ENCODE assay signal across 15 cellular contexts in genomic region chr4:821181-821591, GRCh38. TPM values are rescaled to one million over a fixed set of nuclear protein-coding genes. Genes with fewer than 3 reads are reported as not detected.
DNase-seq lines count a peak whose midpoint lies in the region; ATAC-seq and TF ChIP-seq lines count a peak whose summit lies in the region.
"Had no signal": no experiment of that assay in that cellular context is flagged by ENCODE, and none has a peak within 500 bp of the region (broad histone marks: within the 10 kb centered on the region; RNA-seq: fewer than 3 reads in every experiment).

No MANE protein-coding gene starts in this region.

- no peaks in the 10 kb centered on the region for H3K36me3 ChIP-seq in osteoblast (ENCODE audit: insufficient read depth, low read length)
- H3K36me3 ChIP-seq: HAP-1 had no signal

- no peak overlapping the region for H2AFZ ChIP-seq in osteoblast (ENCODE audit: low read length)

- H3K27me3 ChIP-seq in osteoblast (ENCODE audit: insufficient read depth, low read length) = peaks cover 49% of the 10 kb centered on the region

- intact Hi-C loops in natural killer cell (cut with micrococcal nuclease) = no loop called here

- no peaks in the 10 kb centered on the region for H4K20me1 ChIP-seq in osteoblast (ENCODE audit: insufficient read depth, low read length)

- ATAC-seq in natural killer cell treated with Interleukin-12 subunit alpha and Interleukin-12 subunit beta and Interleukin-15 and Interleukin-18, amount 100 ng/mL, for 72 hours = no peak
- ATAC-seq in natural killer cell (no peak), HG02852 (IDR thresholded peaks at IDR 0.05; ENCODE audit: unreplicated experiment) (no peak)

- no peak overlapping the region for H3K4me3 Mint-ChIP-seq in natural killer cell treated with Interleukin-12 subunit alpha and Interleukin-12 subunit beta and Interleukin-15 and Interleukin-18, amount 100 ng/mL, for 72 hours
- H3K4me3 Mint-ChIP-seq in natural killer cell = no peak overlapping the region
- H3K4me3 Mint-ChIP-seq: B cell; CD4-positive, alpha-beta memory T cell had no signal

- H3K27me3 Mint-ChIP-seq in natural killer cell treated with Interleukin-12 subunit alpha and Interleukin-12 subunit beta and Interleukin-15 and Interleukin-18, amount 100 ng/mL, for 72 hours = peaks cover 18 to 25% of the 10 kb centered on the region in 2 donors
- H3K27me3 Mint-ChIP-seq in natural killer cell (ENCODE audit: low read depth in 2 of 2) = peaks cover 22 to 34% of the 10 kb centered on the region in 2 donors

- H3K4me3 ChIP-seq in osteoblast (ENCODE audit: insufficient read depth, low read length) = no peak overlapping the region
- H3K4me3 ChIP-seq: HAP-1 had no signal

- H3K27ac Mint-ChIP-seq in natural killer cell treated with Interleukin-12 subunit alpha and Interleukin-12 subunit beta and Interleukin-15 and Interleukin-18, amount 100 ng/mL, for 72 hours = no peak overlapping the region
- no peak overlapping the region for H3K27ac Mint-ChIP-seq in natural killer cell
- H3K27ac Mint-ChIP-seq: B cell had no signal

- no peak overlapping the region for H3K4me2 ChIP-seq in osteoblast (ENCODE audit: insufficient read depth, low read length)

- H3K27ac ChIP-seq in osteoblast (ENCODE audit: low read depth, low read length) = no peak overlapping the region
- H3K27ac ChIP-seq: C4-2B had no signal

- no peaks in the 10 kb centered on the region for H3K4me1 ChIP-seq in osteoblast (ENCODE audit: insufficient read depth, low read length)
- H3K4me1 ChIP-seq: HAP-1 had no signal

- TF ChIP-seq CTCF in natural killer cell (IDR thresholded peaks at IDR 0.05) (no peak), osteoblast (IDR thresholded peaks at IDR 0.05; ENCODE audit: extremely low read depth, low read depth, low read length) (no peak)

- no peaks in the 10 kb centered on the region for H3K4me1 Mint-ChIP-seq in natural killer cell treated with Interleukin-12 subunit alpha and Interleukin-12 subunit beta and Interleukin-15 and Interleukin-18, amount 100 ng/mL, for 72 hours (ENCODE audit: low read depth in 2 of 2)
- H3K4me1 Mint-ChIP-seq in natural killer cell = peaks cover 0 to 5% of the 10 kb centered on the region in 2 donors
- H3K4me1 Mint-ChIP-seq: B cell had no signal

- H3K36me3 Mint-ChIP-seq in natural killer cell treated with Interleukin-12 subunit alpha and Interleukin-12 subunit beta and Interleukin-15 and Interleukin-18, amount 100 ng/mL, for 72 hours = no peaks in the 10 kb centered on the region
- H3K36me3 Mint-ChIP-seq in natural killer cell = no peaks in the 10 kb centered on the region

- H3K9me3 ChIP-seq in osteoblast (ENCODE audit: low read depth, low read length) = peaks cover 3% of the 10 kb centered on the region
- H3K9me3 ChIP-seq: HAP-1 had no signal

- peak; percentile 57 for DNase-seq in natural killer cell treated with Interleukin-12 subunit alpha and Interleukin-12 subunit beta and Interleukin-15 and Interleukin-18, amount 100 ng/mL, for 72 hours (ENCODE audit: low spot score)
- DNase-seq in natural killer cell (no peak), epidermal melanocyte (ENCODE audit: insufficient read length, low spot score) (peak; percentile 13), osteoblast (ENCODE audit: insufficient read length, low spot score, missing footprints) (peak; percentile 55), HPDE6-E6E7 (ENCODE audit: extremely low spot score) (no peak), UCSD-AML1 (lab: John Stamatoyannopoulos, UW; ENCODE audit: unreplicated experiment) (no peak)
- DNase-seq: CD4-positive, alpha-beta memory T cell; DMS153; DMS79 treated with DMSO at 0.1 percent for 48 hours; EL; GOT3 had no signal

- no peaks in the 10 kb centered on the region for H3K9me3 Mint-ChIP-seq in natural killer cell treated with Interleukin-12 subunit alpha and Interleukin-12 subunit beta and Interleukin-15 and Interleukin-18, amount 100 ng/mL, for 72 hours
- no peaks in the 10 kb centered on the region for H3K9me3 Mint-ChIP-seq in natural killer cell
- H3K9me3 Mint-ChIP-seq: CD4-positive, alpha-beta memory T cell had no signal

- H3K79me2 ChIP-seq in osteoblast (ENCODE audit: insufficient read depth, low read length) = no peaks in the 10 kb centered on the region

RNA-seq across cellular contexts. Expression of gene CPLX1, which starts 4.7 kb away (rescaled TPM):
- not detected for total RNA-seq in natural killer cell treated with Interleukin-12 subunit alpha and Interleukin-12 subunit beta and Interleukin-15 and Interleukin-18, amount 100 ng/mL, for 72 hours
- total RNA-seq in natural killer cell (not detected), osteoblast (not detected in 2 replicates)
- total RNA-seq: B cell had no signal

Comparison
In these comparisons a context has a peak if more than half of its experiments do, and no peak if none do; other contexts are left out.
1. DNase-seq: peak in natural killer cell treated with Interleukin-12 subunit alpha and Interleukin-12 subunit beta and Interleukin-15 and Interleukin-18, amount 100 ng/mL, for 72 hours (single experiment), epidermal melanocyte (single experiment) and osteoblast (single experiment); none in natural killer cell (single experiment), HPDE6-E6E7 (single experiment) and UCSD-AML1 (single experiment).